16 cellular contexts compared by ENCODE assay signal in genomic region chr21:15431053-15431452, GRCh38.
"Had no signal": no experiment of that assay in that cellular context is flagged by ENCODE, and none has a peak within 500 bp of the region (broad histone marks: within the 10 kb centered on the region; RNA-seq: fewer than 3 reads in every experiment).

No MANE protein-coding gene starts in this region.

- H3K4me3 ChIP-seq: colonic mucosa, hepatocyte, neural progenitor cell, prostate gland had no signal

- H3K36me3 ChIP-seq: colonic mucosa, neural progenitor cell, prostate gland had no signal

- H3K9ac ChIP-seq: neural progenitor cell, parathyroid adenoma had no signal

- H3K79me2 ChIP-seq: hepatocyte, parathyroid adenoma had no signal

- H3K27ac ChIP-seq: colonic mucosa, hepatocyte, neural progenitor cell, parathyroid adenoma, prostate gland had no signal

- H3K9me3 ChIP-seq: colonic mucosa, prostate gland had no signal

- H2AFZ ChIP-seq: hepatocyte, neural progenitor cell, parathyroid adenoma had no signal

- ATAC-seq: left colon; natural killer cell treated with Interleukin-12 subunit alpha and Interleukin-12 subunit beta and Interleukin-15 and Interleukin-18, amount 100 ng/mL, for 72 hours had no signal

- DNase-seq: colonic mucosa; erythroblast; foreskin melanocyte; head of caudate nucleus; left colon; occipital lobe; small intestine; stimulated activated CD4-positive, alpha-beta T cell treated with anti-CD3 and anti-CD28 coated beads, Interleukin-12 subunit alpha, Interleukin-12 subunit beta, amount 100 ng/mL, for 4 hours; stimulated activated naive CD4-positive, alpha-beta T cell treated with Interleukin-2 at 50 U/mL for 16 hours had no signal

- H3K4me2 ChIP-seq: hepatocyte, neural progenitor cell had no signal

- H3K27me3 ChIP-seq: colonic mucosa, hepatocyte, neural progenitor cell had no signal

- H3K4me1 ChIP-seq: colonic mucosa, parathyroid adenoma, prostate gland had no signal

- FAIRE-seq: endothelial cell of umbilical vein, small intestine, urothelium cell line had no signal
